9 cellular contexts compared by ENCODE assay signal in genomic region chr5:73596705-73597328, GRCh38. TPM values are rescaled to one million over a fixed set of nuclear protein-coding genes. Genes with fewer than 3 reads are reported as not detected.
DNase-seq lines count a peak whose midpoint lies in the region; ATAC-seq and TF ChIP-seq lines count a peak whose summit lies in the region.
"Had no signal": no experiment of that assay in that cellular context is flagged by ENCODE, and none has a peak within 500 bp of the region (broad histone marks: within the 10 kb centered on the region; RNA-seq: fewer than 3 reads in every experiment).

No MANE protein-coding gene starts in this region.

- peak; percentile 39; the same call in 1 of the 2 replicates for TF ChIP-seq RAD21 in HCT116 (IDR thresholded peaks at IDR 0.05; ENCODE audit: low read depth)

- no peak overlapping the region for H3K4me2 ChIP-seq in HCT116 (ENCODE audit: low read length)

- peak; percentile 46 for DNase-seq in D341Med (ENCODE audit: low spot score)
- peak; percentile 56 for DNase-seq in HCT116 (ENCODE audit: low read depth, low spot score)
- DNase-seq in SK-MEL-5 (ENCODE audit: low read depth, low spot score) = peak; percentile 77
- DNase-seq in glutamatergic neuron = peak; percentile 19
- no peak for DNase-seq in activated T-cell treated with anti-CD3 and anti-CD28 coated beads, Interleukin-2, amount 50 U/mL, for 4 hours

- no peak overlapping the region for H3K4me3 Mint-ChIP-seq in glutamatergic neuron (ENCODE audit: unreplicated experiment)
- no peak overlapping the region for H3K4me3 Mint-ChIP-seq in activated T-cell treated with anti-CD3 and anti-CD28 coated beads, Interleukin-2, amount 50 U/mL, for 4 hours

- no peak overlapping the region for H3K4me3 ChIP-seq in HCT116 (replicated peaks in 1 of 2; ENCODE audit: low read depth in 1 of 2, low read length in 2 of 2)
- H3K4me3 ChIP-seq: skin epidermis had no signal

- no peaks in the 10 kb centered on the region for H3K27me3 ChIP-seq in HCT116 (ENCODE audit: insufficient read depth, low read length)

- CTCF ChIA-PET in HCT116 (lab: Charles Lee) = interaction anchor here (0.6 to 2.2 kb wide), 7 partner anchors 18 to 1050 kb away, joined by 3 to 8 read pairs (median 3); no protein-coding TSS in a partner anchor

- no peak overlapping the region for H3K9ac ChIP-seq in HCT116 (ENCODE audit: low read length)

- H3K27me3 Mint-ChIP-seq in glutamatergic neuron (ENCODE audit: unreplicated experiment) = no peaks in the 10 kb centered on the region
- peaks cover 8% of the 10 kb centered on the region for H3K27me3 Mint-ChIP-seq in activated T-cell treated with anti-CD3 and anti-CD28 coated beads, Interleukin-2, amount 50 U/mL, for 4 hours (ENCODE audit: low read depth)

- BruUV-seq in HCT116 (replicated peaks; lab: Mats Ljungman, UMichigan) = no TSS peak

- H3K36me3 Mint-ChIP-seq in glutamatergic neuron (ENCODE audit: unreplicated experiment) = peaks cover 3% of the 10 kb centered on the region
- H3K36me3 Mint-ChIP-seq in activated T-cell treated with anti-CD3 and anti-CD28 coated beads, Interleukin-2, amount 50 U/mL, for 4 hours (ENCODE audit: insufficient read depth) = no peaks in the 10 kb centered on the region

- ATAC-seq in HCT116 (peak; percentile 95), HG03139 (IDR thresholded peaks at IDR 0.05; ENCODE audit: unreplicated experiment) (no peak), GM18498 (IDR thresholded peaks at IDR 0.05; ENCODE audit: unreplicated experiment) (no peak), HG03039 (IDR thresholded peaks at IDR 0.05; ENCODE audit: unreplicated experiment) (no peak)
- ATAC-seq in activated T-cell treated with anti-CD3 and anti-CD28 coated beads, Interleukin-2, amount 50 U/mL, for 4 hours = no peak

- no peaks in the 10 kb centered on the region for H3K4me1 ChIP-seq in HCT116 (ENCODE audit: control insufficient read depth in 1 of 2, insufficient read depth in 2 of 2, low read length in 2 of 2)

- TF ChIP-seq CTCF in HCT116 (IDR thresholded peaks at IDR 0.05 in 2 of 3, conservative IDR thresholded peaks at IDR 0.05 in 1 of 3; ENCODE audit: borderline replicate concordance in 1 of 3, insufficient read depth in 1 of 3, low read depth in 2 of 3, low read length in 2 of 3) (peak; percentile 49 to 93 (median 83); a peak in 5 of 6 replicates), glutamatergic neuron (IDR thresholded peaks at IDR 0.05; ENCODE audit: partially characterized antibody, unreplicated experiment) (peak; percentile 81)

- no peak overlapping the region for H3K27ac Mint-ChIP-seq in glutamatergic neuron (ENCODE audit: unreplicated experiment)

- H3K9me3 Mint-ChIP-seq in glutamatergic neuron (ENCODE audit: unreplicated experiment) = no peaks in the 10 kb centered on the region
- peaks cover 3% of the 10 kb centered on the region for H3K9me3 Mint-ChIP-seq in activated T-cell treated with anti-CD3 and anti-CD28 coated beads, Interleukin-2, amount 50 U/mL, for 4 hours

- H3K79me2 ChIP-seq in HCT116 (ENCODE audit: insufficient read depth, low read length) = no peaks in the 10 kb centered on the region

- POLR2A ChIA-PET in HCT116 (lab: Charles Lee) = no interaction called here

- in situ Hi-C loops in SK-MEL-5 (cut with HindIII; ENCODE audit: low pct_unique_long_range_greater_than_20kb, low sequenced_read_pairs) = no loop called here

- H3K9me3 ChIP-seq in HCT116 (ENCODE audit: control insufficient read depth in 1 of 2, insufficient read depth in 1 of 2, low read depth in 1 of 2, low read length in 2 of 2) = no peaks in the 10 kb centered on the region

- no peak for TF ChIP-seq POLR2A in HCT116 (IDR thresholded peaks at IDR 0.05; ENCODE audit: borderline replicate concordance, extremely low read depth, insufficient read depth, insufficient read length)

- no peak overlapping the region for H3K27ac ChIP-seq in HCT116 (ENCODE audit: low read depth, low read length)
- H3K27ac ChIP-seq: skin epidermis had no signal

- RAD21 ChIA-PET in HCT116 (lab: Charles Lee; ENCODE audit: low non-redundant PET in 1 of 2, low total read pairs in 2 of 2, uncharacterized antibody in 2 of 2, unreplicated experiment in 2 of 2) = no interaction called here

- no peaks in the 10 kb centered on the region for H3K9me2 ChIP-seq in HCT116 (ENCODE audit: insufficient read depth)

- no peaks in the 10 kb centered on the region for H3K36me3 ChIP-seq in HCT116 (ENCODE audit: control insufficient read depth in 1 of 2, insufficient read depth in 2 of 2, low read length in 2 of 2)

- no peak overlapping the region for H2AFZ ChIP-seq in HCT116 (ENCODE audit: low read depth, low read length, poor library complexity, severe bottlenecking)

- H4K20me1 ChIP-seq in HCT116 (ENCODE audit: insufficient read depth) = no peaks in the 10 kb centered on the region

- H3K4me1 Mint-ChIP-seq in glutamatergic neuron (ENCODE audit: low read depth, unreplicated experiment) = no peaks in the 10 kb centered on the region
- no peaks in the 10 kb centered on the region for H3K4me1 Mint-ChIP-seq in activated T-cell treated with anti-CD3 and anti-CD28 coated beads, Interleukin-2, amount 50 U/mL, for 4 hours (ENCODE audit: low read depth)

- intact Hi-C loops in HCT116 (cut with micrococcal nuclease) = loop anchor here (10.0 kb wide), 1 partner anchor 308 kb away; no protein-coding TSS in a partner anchor

TF ChIP-seq in HCT116, 20 proteins besides CTCF, POLR2A, EP300 and RAD21:
- TF ChIP-seq SRF (IDR thresholded peaks at IDR 0.05; ENCODE audit: low read depth) = no peak
- no peak for TF ChIP-seq YY1 (IDR thresholded peaks at IDR 0.05; ENCODE audit: extremely low read depth, insufficient replicate concordance, low read depth, low read length)
- TF ChIP-seq ZNF274 (IDR thresholded peaks at IDR 0.05; ENCODE audit: low read depth, low read length) = no peak
- TF ChIP-seq EZH2phosphoT487 (IDR thresholded peaks at IDR 0.05; ENCODE audit: borderline replicate concordance) = no peak
- no peak for TF ChIP-seq SP1 (IDR thresholded peaks at IDR 0.05; ENCODE audit: low read depth)
- no peak for TF ChIP-seq ELF1 (IDR thresholded peaks at IDR 0.05; ENCODE audit: borderline replicate concordance, low read depth)
- no peak for TF ChIP-seq FOSL1 (IDR thresholded peaks at IDR 0.05; ENCODE audit: low read depth)
- no peak for TF ChIP-seq EGR1 (IDR thresholded peaks at IDR 0.05; ENCODE audit: low read depth)
- TF ChIP-seq, protein P1, sequence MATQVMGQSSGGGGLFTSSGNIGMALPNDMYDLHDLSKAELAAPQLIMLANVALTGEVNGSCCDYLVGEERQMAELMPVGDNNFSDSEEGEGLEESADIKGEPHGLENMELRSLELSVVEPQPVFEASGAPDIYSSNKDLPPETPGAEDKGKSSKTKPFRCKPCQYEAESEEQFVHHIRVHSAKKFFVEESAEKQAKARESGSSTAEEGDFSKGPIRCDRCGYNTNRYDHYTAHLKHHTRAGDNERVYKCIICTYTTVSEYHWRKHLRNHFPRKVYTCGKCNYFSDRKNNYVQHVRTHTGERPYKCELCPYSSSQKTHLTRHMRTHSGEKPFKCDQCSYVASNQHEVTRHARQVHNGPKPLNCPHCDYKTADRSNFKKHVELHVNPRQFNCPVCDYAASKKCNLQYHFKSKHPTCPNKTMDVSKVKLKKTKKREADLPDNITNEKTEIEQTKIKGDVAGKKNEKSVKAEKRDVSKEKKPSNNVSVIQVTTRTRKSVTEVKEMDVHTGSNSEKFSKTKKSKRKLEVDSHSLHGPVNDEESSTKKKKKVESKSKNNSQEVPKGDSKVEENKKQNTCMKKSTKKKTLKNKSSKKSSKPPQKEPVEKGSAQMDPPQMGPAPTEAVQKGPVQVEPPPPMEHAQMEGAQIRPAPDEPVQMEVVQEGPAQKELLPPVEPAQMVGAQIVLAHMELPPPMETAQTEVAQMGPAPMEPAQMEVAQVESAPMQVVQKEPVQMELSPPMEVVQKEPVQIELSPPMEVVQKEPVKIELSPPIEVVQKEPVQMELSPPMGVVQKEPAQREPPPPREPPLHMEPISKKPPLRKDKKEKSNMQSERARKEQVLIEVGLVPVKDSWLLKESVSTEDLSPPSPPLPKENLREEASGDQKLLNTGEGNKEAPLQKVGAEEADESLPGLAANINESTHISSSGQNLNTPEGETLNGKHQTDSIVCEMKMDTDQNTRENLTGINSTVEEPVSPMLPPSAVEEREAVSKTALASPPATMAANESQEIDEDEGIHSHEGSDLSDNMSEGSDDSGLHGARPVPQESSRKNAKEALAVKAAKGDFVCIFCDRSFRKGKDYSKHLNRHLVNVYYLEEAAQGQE (IDR thresholded peaks at IDR 0.05; ENCODE audit: low read depth) = no peak
- no peak for TF ChIP-seq POLR2AphosphoS5 (IDR thresholded peaks at IDR 0.05; ENCODE audit: low read depth, low read length)
- TF ChIP-seq EZH2 (IDR thresholded peaks at IDR 0.05) = no peak
- TF ChIP-seq ZFX (IDR thresholded peaks at IDR 0.05) = no peak
- no peak for TF ChIP-seq SIN3A (IDR thresholded peaks at IDR 0.05; ENCODE audit: low read depth)

RNA-seq across cellular contexts. Expression of gene ARHGEF28, which starts 29.2 kb away (rescaled TPM):
- total RNA-seq in HCT116 (2021; ENCODE audit: unreplicated experiment) = 6.1 TPM
- 2.0 and 2.4 TPM in 2 replicates for polyA plus RNA-seq in HCT116 (2012)
- 0.27 and 0.63 TPM in 2 replicates for total RNA-seq in SK-MEL-5 (2014; rRNA removed; shearing (Covaris generic))
- 0.11 and 0.19 TPM in 2 replicates for polyA plus RNA-seq in SK-MEL-5 (2015; cell fraction: cytosol; rRNA removed)
- 0.37 and 1.1 TPM in 2 replicates for polyA plus RNA-seq in SK-MEL-5 (2015; cell fraction: nucleus; rRNA removed)
- total RNA-seq in glutamatergic neuron (ENCODE audit: unreplicated experiment) = 0.47 TPM
- under 1 TPM; 0.05 to 0.23 (median 0.14) TPM for total RNA-seq in activated T-cell treated with anti-CD3 and anti-CD28 coated beads, Interleukin-2, amount 50 U/mL, for 4 hours

RNA-seq across cellular contexts. Expression of gene UTP15, which starts 31.3 kb away (rescaled TPM):
- total RNA-seq in HCT116 (2021; ENCODE audit: unreplicated experiment) = 39.3 TPM
- 5.6 and 8.8 TPM in 2 replicates for polyA plus RNA-seq in HCT116 (2012)
- total RNA-seq in SK-MEL-5 (2014; rRNA removed; shearing (Covaris generic)) = 50.3 and 56.7 TPM in 2 replicates
- 21.2 and 22.4 TPM in 2 replicates for polyA plus RNA-seq in SK-MEL-5 (2015; cell fraction: cytosol; rRNA removed)
- polyA plus RNA-seq in SK-MEL-5 (2015; cell fraction: nucleus; rRNA removed) = 91.9 and 166 TPM in 2 replicates
- 19.4 TPM for total RNA-seq in glutamatergic neuron (ENCODE audit: unreplicated experiment)
- 10 to 100 TPM; 72.9 to 78.1 (median 74.7) TPM for total RNA-seq in activated T-cell treated with anti-CD3 and anti-CD28 coated beads, Interleukin-2, amount 50 U/mL, for 4 hours

RNA-seq across cellular contexts. Expression of gene ANKRA2, which starts 31.4 kb away (rescaled TPM):
- total RNA-seq in HCT116 (2021; ENCODE audit: unreplicated experiment) (17.0 TPM), glutamatergic neuron (ENCODE audit: unreplicated experiment) (18.8 TPM)
- polyA plus RNA-seq in HCT116 (2012) = 10.1 TPM in 2 replicates
- 29.2 and 35.3 TPM in 2 replicates for total RNA-seq in SK-MEL-5 (2014; rRNA removed; shearing (Covaris generic))
- 13.0 TPM in 2 replicates for polyA plus RNA-seq in SK-MEL-5 (2015; cell fraction: cytosol; rRNA removed)
- 79.3 and 126 TPM in 2 replicates for polyA plus RNA-seq in SK-MEL-5 (2015; cell fraction: nucleus; rRNA removed)
- 1 to 10 TPM; 5.5 to 9.8 (median 7.4) TPM for total RNA-seq in activated T-cell treated with anti-CD3 and anti-CD28 coated beads, Interleukin-2, amount 50 U/mL, for 4 hours
